Comparison of ENCODE assay signal across 11 cellular contexts in genomic region chr5:78699565-78700143, GRCh38. TPM values are rescaled to one million over a fixed set of nuclear protein-coding genes. Genes with fewer than 3 reads are reported as not detected.
DNase-seq lines count a peak whose midpoint lies in the region; ATAC-seq and TF ChIP-seq lines count a peak whose summit lies in the region.
"Had no signal": no experiment of that assay in that cellular context is flagged by ENCODE, and none has a peak within 500 bp of the region (broad histone marks: within the 10 kb centered on the region; RNA-seq: fewer than 3 reads in every experiment).

No MANE protein-coding gene starts in this region.

- no peaks in the 10 kb centered on the region for H3K36me3 ChIP-seq in BJ (ENCODE audit: control insufficient read depth, insufficient read depth, low read length)
- H3K36me3 ChIP-seq in naive thymus-derived CD4-positive, alpha-beta T cell (ENCODE audit: control insufficient read depth in 2 of 3, insufficient read depth in 3 of 3, low read length in 3 of 3), result no peaks in the 10 kb centered on the region

- TF ChIP-seq POLR2A in NB4 (IDR thresholded peaks at IDR 0.05; ENCODE audit: extremely low read depth, insufficient read length), result no peak

- H3K9me3 Mint-ChIP-seq in chondrocyte (ENCODE audit: low read depth), result peaks cover 13% of the 10 kb centered on the region
- H3K9me3 Mint-ChIP-seq in naive thymus-derived CD4-positive, alpha-beta T cell, result peaks cover 0 to 9% (median 1%) of the 10 kb centered on the region in 11 donors
- H3K9me3 Mint-ChIP-seq: activated T-cell treated with anti-CD3 and anti-CD28 coated beads, Interleukin-2, amount 50 U/mL, for 4 hours had no signal

- ATAC-seq in naive thymus-derived CD4-positive, alpha-beta T cell, result peak; percentile 44
- no peak for ATAC-seq in GM21619 (IDR thresholded peaks at IDR 0.05; ENCODE audit: unreplicated experiment)
- ATAC-seq in GM18867 (IDR thresholded peaks at IDR 0.05; ENCODE audit: unreplicated experiment), result no peak
- ATAC-seq: activated T-cell treated with anti-CD3 and anti-CD28 coated beads, Interleukin-2, amount 50 U/mL, for 4 hours had no signal

- no peak overlapping the region for H3K4me3 ChIP-seq in BJ (ENCODE audit: low read depth, low read length)
- H3K4me3 ChIP-seq in NB4 (ENCODE audit: low read depth, low read length), result no peak overlapping the region
- no peak overlapping the region for H3K4me3 ChIP-seq in naive thymus-derived CD4-positive, alpha-beta T cell (ENCODE audit: low read length)

- no peak overlapping the region for H3K27ac ChIP-seq in naive thymus-derived CD4-positive, alpha-beta T cell (ENCODE audit: low read depth, low read length)

- H3K36me3 Mint-ChIP-seq in chondrocyte (ENCODE audit: low read depth), result peaks cover 5% of the 10 kb centered on the region
- no peaks in the 10 kb centered on the region for H3K36me3 Mint-ChIP-seq in naive thymus-derived CD4-positive, alpha-beta T cell

- H3K27ac Mint-ChIP-seq in chondrocyte (ENCODE audit: unreplicated experiment), result peak overlapping the region; percentile 83
- H3K27ac Mint-ChIP-seq in naive thymus-derived CD4-positive, alpha-beta T cell, result no peak overlapping the region

- no peaks in the 10 kb centered on the region for H3K27me3 Mint-ChIP-seq in chondrocyte (ENCODE audit: low read depth)
- peaks cover 0 to 4% (median 0%) of the 10 kb centered on the region in 5 donors for H3K27me3 Mint-ChIP-seq in naive thymus-derived CD4-positive, alpha-beta T cell

- POLR2A ChIA-PET in BJ (lab: Charles Lee), result no interaction called here
- POLR2A ChIA-PET in naive thymus-derived CD4-positive, alpha-beta T cell (lab: Charles Lee), result no interaction called here

- no peaks in the 10 kb centered on the region for H3K27me3 ChIP-seq in BJ (ENCODE audit: control insufficient read depth, insufficient read depth, low read length)
- no peaks in the 10 kb centered on the region for H3K27me3 ChIP-seq in naive thymus-derived CD4-positive, alpha-beta T cell (ENCODE audit: control insufficient read depth in 2 of 2, insufficient read depth in 2 of 2, low read length in 2 of 2)

- no peaks in the 10 kb centered on the region for H3K9me3 ChIP-seq in naive thymus-derived CD4-positive, alpha-beta T cell (ENCODE audit: control insufficient read depth in 2 of 3, low read length in 3 of 3)

- H3K4me1 Mint-ChIP-seq in chondrocyte (ENCODE audit: low read depth), result peaks cover 29% of the 10 kb centered on the region
- no peaks in the 10 kb centered on the region for H3K4me1 Mint-ChIP-seq in naive thymus-derived CD4-positive, alpha-beta T cell

- TF ChIP-seq CTCF in BJ (IDR thresholded peaks at IDR 0.05; ENCODE audit: insufficient read depth, low read depth, low read length) (no peak), NB4 (IDR thresholded peaks at IDR 0.05; ENCODE audit: low read depth, low read length) (no peak), chondrocyte (IDR thresholded peaks at IDR 0.05) (no peak)

- CTCF ChIA-PET in BJ (lab: Yijun Ruan, JAX), result no interaction called here
- CTCF ChIA-PET in naive thymus-derived CD4-positive, alpha-beta T cell (lab: Charles Lee), result no interaction called here

- H3K4me3 Mint-ChIP-seq in chondrocyte (ENCODE audit: unreplicated experiment), result no peak overlapping the region
- H3K4me3 Mint-ChIP-seq in naive thymus-derived CD4-positive, alpha-beta T cell, result no peak overlapping the region
- H3K4me3 Mint-ChIP-seq: activated T-cell treated with anti-CD3 and anti-CD28 coated beads, Interleukin-2, amount 50 U/mL, for 4 hours had no signal

- H3K4me1 ChIP-seq in naive thymus-derived CD4-positive, alpha-beta T cell (ENCODE audit: control insufficient read depth in 2 of 2, insufficient read depth in 2 of 2, low read length in 2 of 2), result no peaks in the 10 kb centered on the region

- intact Hi-C loops in naive thymus-derived CD4-positive, alpha-beta T cell (cut with micrococcal nuclease), result no loop called here

- DNase-seq in BJ (ENCODE audit: low read depth) (peak; percentile 84), NB4 (ENCODE audit: low read depth) (peak; percentile 40), chondrocyte (ENCODE audit: low spot score) (no peak), NCI-H446 (lab: John Stamatoyannopoulos, UW) (no peak)
- DNase-seq in naive thymus-derived CD4-positive, alpha-beta T cell, result no peak
- DNase-seq in stimulated activated CD8-positive, alpha-beta memory T cell treated with anti-CD3 and anti-CD28 coated beads, Interleukin-4, amount 100 ng/mL, for 48 hours, result no peak
- DNase-seq: activated T-cell treated with anti-CD3 and anti-CD28 coated beads, Interleukin-2, amount 50 U/mL, for 4 hours; NCI-H524 treated with DMSO at 0.1 percent for 48 hours; stimulated activated CD4-positive, alpha-beta T cell treated with anti-CD3 and anti-CD28 coated beads, Interleukin-2, amount 100 ng/mL, for 48 hours had no signal

RNA-seq across cellular contexts. Expression of gene LHFPL2, which starts 51.1 kb away (rescaled TPM):
- 4.4 and 5.6 TPM in 2 replicates for polyA plus RNA-seq in BJ (2011; rRNA removed)
- 5.1 and 9.8 TPM in 2 replicates for polyA minus RNA-seq in BJ (2011; rRNA and poly(A)+ RNA removed)
- 45.4 to 49.6 TPM (median 49.4 TPM) in 3 replicates for total RNA-seq in chondrocyte
- 1 to 10 TPM in 3 of 5 experiments, under 1 TPM in 1, not detected in 1; 0.61 to 2.9 (median 2.2) TPM for total RNA-seq in naive thymus-derived CD4-positive, alpha-beta T cell
- polyA plus RNA-seq in naive thymus-derived CD4-positive, alpha-beta T cell, result under 1 TPM; 0.37 to 0.52 TPM

Comparison
In these comparisons a context has a peak if more than half of its experiments do, and no peak if none do; other contexts are left out.
1. DNase-seq: peak in BJ (single experiment) and NB4 (single experiment); none in chondrocyte (single experiment), naive thymus-derived CD4-positive, alpha-beta T cell (0 of 9), stimulated activated CD8-positive, alpha-beta memory T cell treated with anti-CD3 and anti-CD28 coated beads, Interleukin-4, amount 100 ng/mL, for 48 hours (single experiment) and NCI-H446 (0 of 2).
2. RNA of gene LHFPL2, which starts 51.1 kb away (total RNA-seq): 45.4 to 49.6 TPM in chondrocyte; 0.61 to 2.9 TPM in naive thymus-derived CD4-positive, alpha-beta T cell; every median in the first group is over 10 times any median in the second.